In genomic region chr3:159062734-159063410, GRCh38 we compare ENCODE assay signal across 1 cellular context.
TF ChIP-seq lines count a peak whose summit lies in the region.

No MANE protein-coding gene starts in this region.

TF ChIP-seq in GM23338, 12 proteins besides CTCF, POLR2A, EP300 and RAD21 (continued from another document):
- TF ChIP-seq ZNF462 (CRISPR knock-in tag; IDR thresholded peaks at IDR 0.05) = no peak
- TF ChIP-seq ZNF114 (CRISPR knock-in tag; IDR thresholded peaks at IDR 0.05) = no peak
- TF ChIP-seq CREB1 (CRISPR knock-in tag; IDR thresholded peaks at IDR 0.05; ENCODE audit: low read depth) = no peak
- TF ChIP-seq EZH2phosphoT487 (IDR thresholded peaks at IDR 0.05; ENCODE audit: unreplicated experiment) = no peak
- TF ChIP-seq JUNB (IDR thresholded peaks at IDR 0.05; ENCODE audit: unreplicated experiment) = no peak
TF ChIP-seq in GM23338: peak in this region for 0.
